14 cellular contexts compared by ENCODE assay signal in genomic region chr3:25513642-25514266, GRCh38.
DNase-seq lines count a peak whose midpoint lies in the region; ATAC-seq and TF ChIP-seq lines count a peak whose summit lies in the region.
"Had no signal": no experiment of that assay in that cellular context is flagged by ENCODE, and none has a peak within 500 bp of the region (broad histone marks: within the 10 kb centered on the region; RNA-seq: fewer than 3 reads in every experiment).

No MANE protein-coding gene starts in this region.

- H3K9me3 ChIP-seq in SK-N-SH (no peaks in the 10 kb centered on the region), heart right ventricle (peaks cover 0 to 3% (median 0%) of the 10 kb centered on the region in 11 donors), gastrocnemius medialis (no peaks in the 10 kb centered on the region), SJCRH30 (replicated peaks) (no peaks in the 10 kb centered on the region)
- H3K9me3 ChIP-seq: testis had no signal

- CTCF ChIA-PET in SK-N-SH (lab: Yijun Ruan, JAX), result no interaction called here

- H3K36me3 ChIP-seq in SK-N-SH (replicated peaks in 1 of 2; ENCODE audit: control insufficient read depth in 1 of 2, insufficient read depth in 2 of 2, low read length in 1 of 2) (no peaks in the 10 kb centered on the region), heart right ventricle (no peaks in the 10 kb centered on the region), gastrocnemius medialis (no peaks in the 10 kb centered on the region), SJCRH30 (no peaks in the 10 kb centered on the region)

- no peak for TF ChIP-seq EP300 in SK-N-SH (IDR thresholded peaks at IDR 0.05; ENCODE audit: borderline replicate concordance in 1 of 2, low read depth in 1 of 2, low read length in 1 of 2)

- no peak for TF ChIP-seq RAD21 in SK-N-SH (IDR thresholded peaks at IDR 0.05; ENCODE audit: low read length)

- peak overlapping the region; percentile 4 to 75; a peak in 2 of 4 replicates for H3K27ac ChIP-seq in SK-N-SH (ENCODE audit: low read depth in 2 of 2, low read length in 1 of 2)
- H3K27ac ChIP-seq in heart right ventricle, result peak overlapping the region; percentile 31 to 82 (median 66)
- peak overlapping the region; percentile 67 to 85 (median 76) for H3K27ac ChIP-seq in gastrocnemius medialis
- no peak overlapping the region for H3K27ac ChIP-seq in SJCRH30
- H3K27ac ChIP-seq: C4-2B, testis had no signal

- H3K9me2 ChIP-seq in SK-N-SH, result no peaks in the 10 kb centered on the region

- peaks cover 15% of the 10 kb centered on the region for H3K79me2 ChIP-seq in SK-N-SH (ENCODE audit: insufficient read depth)

- peaks cover 14 to 21% of the 10 kb centered on the region in 2 experiments; a peak in 3 of 4 replicates for H3K4me1 ChIP-seq in SK-N-SH (ENCODE audit: control insufficient read depth in 1 of 2, insufficient read depth in 2 of 2, low read depth in 1 of 2, low read length in 1 of 2)
- H3K4me1 ChIP-seq in heart right ventricle, result peaks cover 7 to 68% (median 31%) of the 10 kb centered on the region in 9 donors
- peaks cover 39 to 61% of the 10 kb centered on the region in 2 donors for H3K4me1 ChIP-seq in gastrocnemius medialis
- H3K4me1 ChIP-seq in SJCRH30, result no peaks in the 10 kb centered on the region
- H3K4me1 ChIP-seq: testis had no signal

- peak; percentile 60 to 83 (median 72) for ATAC-seq in heart right ventricle
- peak; percentile 57 for ATAC-seq in gastrocnemius medialis
- ATAC-seq in HG03175 (IDR thresholded peaks at IDR 0.05; ENCODE audit: unreplicated experiment), result no peak
- ATAC-seq: T-helper 17 cell had no signal

- no peak overlapping the region for H2AFZ ChIP-seq in SK-N-SH (ENCODE audit: low read depth)

- POLR2A ChIA-PET in SK-N-SH (lab: Yijun Ruan, JAX), result no interaction called here

- peak; percentile 9 to 24 for DNase-seq in Kasumi-1 (lab: John Stamatoyannopoulos, UW)
- no peak for DNase-seq in SK-N-SH
- peak in 1 of 2 donors; percentile 39 for DNase-seq in heart right ventricle
- no peak for DNase-seq in gastrocnemius medialis
- DNase-seq in activated effector memory CD4-positive, alpha-beta T cell treated with Interleukin-2 at 50 U/mL for 16 hours, result no peak
- no peak for DNase-seq in SJCRH30
- DNase-seq: aorta; glutamatergic neuron; stimulated activated CD4-positive, alpha-beta T cell treated with anti-CD3 and anti-CD28 coated beads, Interleukin-4, amount 100 ng/mL, for 4 hours; T-helper 17 cell; testis had no signal

- no peak overlapping the region for H3K9ac ChIP-seq in SK-N-SH

- intact Hi-C loops in heart right ventricle (cut with DNase I) (loop anchor here in 1 of 10 donors (5.0 kb wide), 1 partner anchor 81 kb away; no protein-coding TSS in a partner anchor), gastrocnemius medialis (cut with DNase I; ENCODE audit: low total_unique reads) (loop anchor here (2.0 to 5.0 kb wide), 2 partner anchors 66 to 85 kb away; partner anchors contain the start of gene RARB)

- no peak overlapping the region for H3K4me2 ChIP-seq in SK-N-SH

- no peaks in the 10 kb centered on the region for H3K27me3 ChIP-seq in SK-N-SH (ENCODE audit: insufficient read depth)
- H3K27me3 ChIP-seq in heart right ventricle, result no peaks in the 10 kb centered on the region
- H3K27me3 ChIP-seq in gastrocnemius medialis, result no peaks in the 10 kb centered on the region
- no peaks in the 10 kb centered on the region; the same call in 1 of the 2 replicates for H3K27me3 ChIP-seq in SJCRH30
- H3K27me3 ChIP-seq: testis had no signal

- no peak overlapping the region for H3K4me3 ChIP-seq in SK-N-SH (ENCODE audit: low read depth in 2 of 2, low read length in 1 of 2)
- no peak overlapping the region for H3K4me3 ChIP-seq in heart right ventricle
- no peak overlapping the region for H3K4me3 ChIP-seq in gastrocnemius medialis
- H3K4me3 ChIP-seq in SJCRH30, result no peak overlapping the region
- H3K4me3 ChIP-seq: coronary artery, testis had no signal

- H3F3A ChIP-seq in SK-N-SH (replicated peaks; ENCODE audit: insufficient read depth), result peaks cover 5% of the 10 kb centered on the region

- no peak for TF ChIP-seq CTCF in SK-N-SH (IDR thresholded peaks at IDR 0.05)
- no peak for TF ChIP-seq CTCF in heart right ventricle (IDR thresholded peaks at IDR 0.05)
- TF ChIP-seq CTCF in gastrocnemius medialis (IDR thresholded peaks at IDR 0.05 in 4 of 5, conservative IDR thresholded peaks at IDR 0.05 in 1 of 5), result no peak

- 97% methylated on average over 3 of the region's 3 CpGs for WGBS in SK-N-SH (ENCODE audit: low lambda C conversion rate)
- WGBS in heart right ventricle, 2 donors, result 24 to 33% methylated on average over 3 of the region's 3 CpGs

- no peak for TF ChIP-seq POLR2A in gastrocnemius medialis (IDR thresholded peaks at IDR 0.05)

- no peaks in the 10 kb centered on the region for H4K20me1 ChIP-seq in SK-N-SH (ENCODE audit: insufficient read depth)

- in situ Hi-C loops in gastrocnemius medialis (cut with MboI; ENCODE audit: low sequenced_read_pairs in 4 of 4), result no loop called here

TF ChIP-seq in SK-N-SH, 30 proteins besides CTCF, POLR2A, EP300 and RAD21 (continues in another document):
- no peak for TF ChIP-seq POLR2AphosphoS5 (IDR thresholded peaks at IDR 0.05; ENCODE audit: low read depth, low read length)
- no peak for TF ChIP-seq YY1 (IDR thresholded peaks at IDR 0.05; ENCODE audit: low read depth)
- no peak for TF ChIP-seq IRF3 (IDR thresholded peaks at IDR 0.05; ENCODE audit: low read depth, low read length)
- TF ChIP-seq TEAD4 (IDR thresholded peaks at IDR 0.05; ENCODE audit: borderline replicate concordance, insufficient read depth), result no peak
- TF ChIP-seq GABPA (IDR thresholded peaks at IDR 0.05; ENCODE audit: low read depth), result no peak
- TF ChIP-seq SIN3A (IDR thresholded peaks at IDR 0.05; ENCODE audit: borderline replicate concordance, low read depth, low read length), result no peak
- no peak for TF ChIP-seq MAX (IDR thresholded peaks at IDR 0.05; ENCODE audit: low read depth)
- TF ChIP-seq TAF1 (IDR thresholded peaks at IDR 0.05; ENCODE audit: borderline replicate concordance, low read depth, low read length), result no peak
- TF ChIP-seq NFIC (IDR thresholded peaks at IDR 0.05; ENCODE audit: borderline replicate concordance), result no peak
- no peak for TF ChIP-seq RFX5 (IDR thresholded peaks at IDR 0.05; ENCODE audit: low read length)
- TF ChIP-seq ELF1 (IDR thresholded peaks at IDR 0.05), result no peak
- no peak for TF ChIP-seq USF1 (IDR thresholded peaks at IDR 0.05; ENCODE audit: borderline replicate concordance, low read depth)
- no peak for TF ChIP-seq RCOR1 (IDR thresholded peaks at IDR 0.05; ENCODE audit: low read length)
- TF ChIP-seq TCF12 (IDR thresholded peaks at IDR 0.05), result no peak
- no peak for TF ChIP-seq PBX3 (IDR thresholded peaks at IDR 0.05)
- TF ChIP-seq REST (IDR thresholded peaks at IDR 0.05; ENCODE audit: low read depth, low read length), result no peak

Comparison
In these comparisons a context has a peak if more than half of its experiments do, and no peak if none do; other contexts are left out.
1. DNase-seq: peak in Kasumi-1 (2 of 2); none in SK-N-SH (single experiment), gastrocnemius medialis (0 of 2), activated effector memory CD4-positive, alpha-beta T cell treated with Interleukin-2 at 50 U/mL for 16 hours (single experiment) and SJCRH30 (0 of 2).